Comparison of ENCODE assay signal across 8 cellular contexts in the genomic region with DNA sequence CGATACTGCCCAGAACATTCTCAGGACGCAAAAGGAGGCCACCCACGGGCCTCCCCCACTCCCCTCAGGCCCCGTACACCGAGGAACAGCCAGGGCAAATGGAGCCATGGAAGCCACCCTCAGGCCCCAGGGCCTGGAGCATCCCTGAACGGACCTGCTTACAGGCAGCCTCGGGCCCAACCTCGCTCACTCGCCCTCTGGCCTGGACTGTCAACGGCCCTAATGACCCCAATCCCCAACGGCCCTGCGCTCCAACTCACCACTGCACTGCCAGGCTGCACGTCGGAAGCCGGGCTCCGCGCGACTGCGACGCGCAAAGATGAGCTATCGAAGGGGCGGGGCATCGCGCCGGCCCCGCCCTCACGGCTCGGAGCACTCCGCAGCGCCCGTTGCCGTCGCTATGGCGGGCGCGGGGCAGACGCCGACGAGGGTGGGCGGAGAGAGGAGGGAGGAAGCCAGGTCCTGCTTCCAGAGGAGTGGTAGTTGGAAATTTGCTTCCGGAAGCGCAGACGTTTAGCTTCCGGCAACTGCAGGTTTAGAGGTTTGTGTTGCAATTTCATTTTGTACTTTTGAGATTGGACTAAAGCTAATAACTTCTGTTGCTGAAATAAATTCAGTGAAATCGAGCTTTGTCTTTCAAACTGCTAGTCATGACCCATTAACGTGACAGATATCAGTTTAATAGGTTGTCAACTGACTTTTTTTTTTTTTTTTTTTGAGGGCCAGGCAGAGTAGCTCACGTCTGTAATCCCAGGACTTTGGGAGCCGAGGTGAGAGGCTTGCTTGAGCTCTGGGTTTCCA. TPM values are rescaled to one million over a fixed set of nuclear protein-coding genes. Genes with fewer than 3 reads are reported as not detected.
DNase-seq lines count a peak whose midpoint lies in the region; ATAC-seq and TF ChIP-seq lines count a peak whose summit lies in the region.

A gene (minus strand): TSS at position 308 of the 801 bp plus-strand sequence. CDS start 3,923 bp downstream, outside the sequence.

- H3K9me3 Mint-ChIP-seq in progenitor cell of endocrine pancreas (ENCODE audit: low read depth) = no peaks in the 10 kb centered on the region

- ATAC-seq in HG02870 (IDR thresholded peaks at IDR 0.05; ENCODE audit: unreplicated experiment) (peak; percentile 57), left cardiac atrium (peak; percentile 100), upper lobe of right lung (peak; percentile 100)

- peak within 1 kb of the TSS; percentile 97 for H3K4me3 Mint-ChIP-seq in progenitor cell of endocrine pancreas (ENCODE audit: low read depth)

- WGBS in adrenal gland, 4 donors = 1 to 3% (median 1%) methylated on average over 9 to 49 of the region's 49 CpGs

- H3K27ac ChIP-seq in adrenal gland (peak within 1 kb of the TSS; percentile 19 to 88 (median 76)), upper lobe of right lung (peak within 1 kb of the TSS; percentile 87)

- DNase-seq in GM13976 (ENCODE audit: low spot score) = peak; percentile 97
- DNase-seq in NCI-H146 (lab: John Stamatoyannopoulos, UW) = peak; percentile 86
- peak; percentile 90 to 96 (median 94) for DNase-seq in adrenal gland
- peak; percentile 94 for DNase-seq in left cardiac atrium
- DNase-seq in progenitor cell of endocrine pancreas (ENCODE audit: low spot score, unreplicated experiment) = peak; percentile 85
- DNase-seq in upper lobe of right lung = peak; percentile 97

- in situ Hi-C loops in GM13976 (cut with MboI; ENCODE audit: low sequenced_read_pairs, unreplicated experiment) = loop anchor here (25.0 kb wide), 1 partner anchor 413 kb away; no protein-coding TSS in a partner anchor

- peak; percentile 74 to 81 for TF ChIP-seq POLR2A in adrenal gland (IDR thresholded peaks at IDR 0.05)

- no peaks in the 10 kb centered on the region for H3K27me3 ChIP-seq in adrenal gland
- H3K27me3 ChIP-seq in upper lobe of right lung = peaks cover 11% of the 10 kb centered on the region

- peak within 1 kb of the TSS; percentile 97 for H3K27ac Mint-ChIP-seq in progenitor cell of endocrine pancreas

- intact Hi-C loops in T-helper 1 cell treated with Interleukin-12 subunit alpha and Interleukin-12 subunit beta and Interleukin-4 antibody, amounts not matched to agents 30 ng/mL and 1 ng/mL, for 36 hours (cut with micrococcal nuclease) = loop anchor here (1.0 to 5.0 kb wide), 10 partner anchors 34 to 1853 kb away; a partner anchor contains a TSS
- intact Hi-C loops in adrenal gland (cut with DNase I) (no loop called here), left cardiac atrium (cut with DNase I) (no loop called here), upper lobe of right lung (cut with DNase I) (no loop called here)

- peaks cover 19% of the 10 kb centered on the region for H3K27me3 Mint-ChIP-seq in progenitor cell of endocrine pancreas

- H3K4me1 ChIP-seq in adrenal gland (replicated peaks in 1 of 2) (peaks cover 0 to 19% of the 10 kb centered on the region in 2 donors), upper lobe of right lung (peaks cover 10% of the 10 kb centered on the region)

- H3K36me3 Mint-ChIP-seq in progenitor cell of endocrine pancreas (ENCODE audit: insufficient read depth) = no peaks in the 10 kb centered on the region

- H3K4me3 ChIP-seq in adrenal gland (peak within 1 kb of the TSS; percentile 35 to 95 (median 82)), upper lobe of right lung (peak within 1 kb of the TSS; percentile 97)

- H3K4me1 Mint-ChIP-seq in progenitor cell of endocrine pancreas (ENCODE audit: low read depth) = peaks cover 10% of the 10 kb centered on the region

- TF ChIP-seq CTCF in GM13976 (IDR thresholded peaks at IDR 0.05; ENCODE audit: borderline replicate concordance, control extremely low read depth, extremely low read depth, insufficient read depth, missing control alignments) (no peak), adrenal gland (IDR thresholded peaks at IDR 0.05) (no peak), progenitor cell of endocrine pancreas (IDR thresholded peaks at IDR 0.05; ENCODE audit: unreplicated experiment) (no peak), upper lobe of right lung (IDR thresholded peaks at IDR 0.05) (no peak)

- H3K36me3 ChIP-seq in adrenal gland (replicated peaks in 1 of 2) (peaks cover 0 to 4% of the 10 kb centered on the region in 2 donors), upper lobe of right lung (peaks cover 2% of the 10 kb centered on the region)

- H3K9me3 ChIP-seq in adrenal gland (replicated peaks in 1 of 3) (no peaks in the 10 kb centered on the region), upper lobe of right lung (no peaks in the 10 kb centered on the region)

RNA-seq across cellular contexts. Expression of the gene that starts here (rescaled TPM):
- 42.6 and 43.1 TPM in 2 replicates for total RNA-seq in T-helper 1 cell treated with Interleukin-12 subunit alpha and Interleukin-12 subunit beta and Interleukin-4 antibody, amounts not matched to agents 30 ng/mL and 1 ng/mL, for 36 hours
- total RNA-seq in adrenal gland (10 to 100 TPM; 45.9 to 81.6 (median 61.1) TPM), left cardiac atrium (10 to 100 TPM; 27.1 to 35.5 TPM), progenitor cell of endocrine pancreas (46.1 and 51.4 TPM in 2 replicates), upper lobe of right lung (37.9 TPM)
- 100 to 1,000 TPM in 1 of 3 donors, 10 to 100 TPM in 2; 51.3 to 111 (median 66.2) TPM for polyA plus RNA-seq in adrenal gland

Comparison
In these comparisons a context has a peak if more than half of its experiments do, and no peak if none do; other contexts are left out.
1. Peak in every context shown above with its lines: DNase-seq, ATAC-seq, H3K4me3 ChIP-seq and H3K27ac ChIP-seq.